ENCODE assay signal across 19 cellular contexts in the genomic region with DNA sequence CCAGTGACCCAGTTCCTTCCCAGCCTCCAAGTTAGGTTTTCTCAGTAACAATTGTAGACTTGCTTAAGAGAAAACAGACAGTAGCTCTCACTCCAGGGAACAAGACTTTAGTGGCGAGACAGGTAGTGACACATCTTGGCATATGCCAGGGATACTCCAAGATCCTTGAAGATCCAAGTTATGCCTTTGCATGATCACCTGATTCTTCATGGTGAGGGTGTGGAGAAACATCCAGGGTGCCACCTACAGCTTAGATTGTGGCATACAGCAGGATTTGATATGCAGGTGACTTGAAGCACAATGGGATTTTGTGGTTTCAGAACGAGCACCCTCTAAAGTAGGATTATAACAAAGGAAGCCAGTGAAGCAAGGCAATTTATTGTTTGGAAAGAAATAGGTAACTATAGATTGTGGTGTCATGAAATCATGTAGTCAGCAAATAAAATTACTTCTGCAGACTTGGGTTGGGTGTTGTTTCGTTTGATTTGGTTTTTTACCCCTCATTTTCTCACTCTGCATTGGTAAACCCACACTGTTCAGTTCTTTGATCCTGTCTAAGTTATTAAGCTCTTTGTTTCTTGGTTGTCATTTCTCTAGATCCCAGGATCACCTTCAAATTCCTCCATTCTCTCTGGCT. TPM values are rescaled to one million over a fixed set of nuclear protein-coding genes. Genes with fewer than 3 reads are reported as not detected.
DNase-seq lines count a peak whose midpoint lies in the region; ATAC-seq and TF ChIP-seq lines count a peak whose summit lies in the region.
"Had no signal": no experiment of that assay in that cellular context is flagged by ENCODE, and none has a peak within 500 bp of the region (broad histone marks: within the 10 kb centered on the region; RNA-seq: fewer than 3 reads in every experiment).

No MANE protein-coding gene starts in this region.

- BruUV-seq in IMR-90 (replicated peaks; lab: Mats Ljungman, UMichigan): no TSS peak
- no TSS peak for BruUV-seq in MCF 10A (replicated peaks; lab: Mats Ljungman, UMichigan)

- H3K36me3 Mint-ChIP-seq in MCF 10A (ENCODE audit: insufficient read depth, unreplicated experiment) (no peaks in the 10 kb centered on the region), mesothelial cell of epicardium (no peaks in the 10 kb centered on the region)
- H3K36me3 Mint-ChIP-seq: CD4-positive, alpha-beta memory T cell; natural killer cell treated with Interleukin-12 subunit alpha and Interleukin-12 subunit beta and Interleukin-15 and Interleukin-18, amount 100 ng/mL, for 72 hours had no signal

- H3K9me3 Mint-ChIP-seq in MCF 10A (ENCODE audit: unreplicated experiment) (no peaks in the 10 kb centered on the region), mesothelial cell of epicardium (no peaks in the 10 kb centered on the region)
- H3K9me3 Mint-ChIP-seq: activated naive CD8-positive, alpha-beta T cell treated with anti-CD3 and anti-CD28 coated beads, Interleukin-2, amount 50 U/mL, for 24 hours; activated T-cell treated with anti-CD3 and anti-CD28 coated beads, Interleukin-2, amount 50 U/mL, for 24 hours; central memory CD8-positive, alpha-beta T cell; natural killer cell treated with Interleukin-12 subunit alpha and Interleukin-12 subunit beta and Interleukin-15 and Interleukin-18, amount 100 ng/mL, for 72 hours had no signal

- no peaks in the 10 kb centered on the region for H3K9me1 ChIP-seq in IMR-90 (ENCODE audit: insufficient read depth, low read length)

- CTCF ChIA-PET in IMR-90 (lab: Yijun Ruan, JAX): interaction anchor here (1.0 kb wide), 1 partner anchor 139 kb away, joined by 3 read pairs; no protein-coding TSS in a partner anchor
- CTCF ChIA-PET in MCF 10A (lab: Yijun Ruan, JAX): interaction anchor here (1.0 to 1.3 kb wide), 3 partner anchors 12 to 113 kb away, joined by 3 read pairs; no protein-coding TSS in a partner anchor

- no peak overlapping the region for H2AK9ac ChIP-seq in IMR-90 (replicated peaks; ENCODE audit: low read depth, low read length, poor library complexity)

- H3F3A ChIP-seq in smooth muscle cell (ENCODE audit: low read depth): no peaks in the 10 kb centered on the region

- H4K20me1 ChIP-seq in IMR-90 (ENCODE audit: insufficient read depth, low read length) (no peaks in the 10 kb centered on the region), smooth muscle cell (ENCODE audit: low read depth) (no peaks in the 10 kb centered on the region)

- no peak overlapping the region for H3K23ac ChIP-seq in IMR-90 (ENCODE audit: low read depth, low read length)

- H3K27me3 ChIP-seq in IMR-90 (ENCODE audit: control insufficient read depth, insufficient read depth, low read length) (peaks cover 64% of the 10 kb centered on the region), smooth muscle cell (ENCODE audit: low read depth) (peaks cover 54% of the 10 kb centered on the region)

- no peak overlapping the region for H3K14ac ChIP-seq in IMR-90 (replicated peaks; ENCODE audit: low read depth, low read length)

- no peak overlapping the region for H2BK15ac ChIP-seq in IMR-90 (ENCODE audit: low read depth, low read length)

- H3K4me3 ChIP-seq in IMR-90 (ENCODE audit: insufficient read depth, low read depth, low read length) (no peak overlapping the region), SK-N-MC (peak overlapping the region; percentile 72), smooth muscle cell (no peak overlapping the region)
- H3K4me3 ChIP-seq: lung, SJSA1 had no signal

- no peak overlapping the region for H2BK120ac ChIP-seq in IMR-90 (ENCODE audit: low read depth, low read length)

- H3K56ac ChIP-seq in IMR-90 (ENCODE audit: extremely low read depth, insufficient read depth, low read length): no peak overlapping the region

- H3K79me2 ChIP-seq in smooth muscle cell (ENCODE audit: low read depth): no peaks in the 10 kb centered on the region

- H3K9ac ChIP-seq in IMR-90 (ENCODE audit: low read depth, low read length) (no peak overlapping the region), SK-N-MC (ENCODE audit: insufficient read length) (peak overlapping the region; percentile 49), smooth muscle cell (ENCODE audit: low read depth) (no peak overlapping the region)

- WGBS in IMR-90 (ENCODE audit: extremely low coverage in 2 of 2, insufficient read length in 1 of 2), 2 experiments: no CpG with 5 or more reads among the region's 3 CpGs
- WGBS in smooth muscle cell (ENCODE audit: low lambda C conversion rate): 84% methylated on average over 3 of the region's 3 CpGs

- no peak for TF ChIP-seq RAD21 in IMR-90 (IDR thresholded peaks at IDR 0.05; ENCODE audit: low read length)

- no peak overlapping the region for H2BK5ac ChIP-seq in IMR-90 (ENCODE audit: low read depth, low read length, poor library complexity, severe bottlenecking)

- ATAC-seq in IMR-90 (ENCODE audit: low read depth): no peak
- ATAC-seq in GM19395 (IDR thresholded peaks at IDR 0.05; ENCODE audit: unreplicated experiment): no peak
- ATAC-seq: activated naive CD8-positive, alpha-beta T cell treated with anti-CD3 and anti-CD28 coated beads, Interleukin-2, amount 50 U/mL, for 24 hours; foreskin keratinocyte; natural killer cell treated with Interleukin-12 subunit alpha and Interleukin-12 subunit beta and Interleukin-15 and Interleukin-18, amount 100 ng/mL, for 72 hours had no signal

- H3K18ac ChIP-seq in IMR-90 (ENCODE audit: low read depth, low read length): no peak overlapping the region

- H3K27me3 Mint-ChIP-seq in MCF 10A (ENCODE audit: insufficient read depth, unreplicated experiment) (peaks cover 59% of the 10 kb centered on the region), mesothelial cell of epicardium (ENCODE audit: low read depth) (peaks cover 44% of the 10 kb centered on the region)

- no peak overlapping the region for H2AFZ ChIP-seq in IMR-90 (replicated peaks; ENCODE audit: low read length, poor library complexity)
- H2AFZ ChIP-seq in smooth muscle cell (ENCODE audit: low read depth): no peak overlapping the region

- TF ChIP-seq POLR2A in IMR-90 (IDR thresholded peaks at IDR 0.05; ENCODE audit: low read depth, low read length): no peak

- H3K27ac Mint-ChIP-seq in MCF 10A (ENCODE audit: low read depth, unreplicated experiment) (no peak overlapping the region), mesothelial cell of epicardium (no peak overlapping the region)
- H3K27ac Mint-ChIP-seq: activated naive CD8-positive, alpha-beta T cell treated with anti-CD3 and anti-CD28 coated beads, Interleukin-2, amount 50 U/mL, for 24 hours; activated T-cell treated with anti-CD3 and anti-CD28 coated beads, Interleukin-2, amount 50 U/mL, for 24 hours; CD4-positive, alpha-beta memory T cell; natural killer cell treated with Interleukin-12 subunit alpha and Interleukin-12 subunit beta and Interleukin-15 and Interleukin-18, amount 100 ng/mL, for 72 hours had no signal

- H3K4me1 ChIP-seq in IMR-90 (ENCODE audit: control insufficient read depth, insufficient read depth, low read length): 0 out of 2 replicates have a peak, but pooled peaks cover 1% of the 10 kb centered on the region
- H3K4me1 ChIP-seq in smooth muscle cell (ENCODE audit: low read depth): no peaks in the 10 kb centered on the region
- H3K4me1 ChIP-seq: foreskin keratinocyte, SJSA1 had no signal

- peak overlapping the region; percentile 86 for H3K27ac ChIP-seq in 22Rv1
- H3K27ac ChIP-seq in IMR-90 (ENCODE audit: insufficient read depth, low read length): no peak overlapping the region
- H3K27ac ChIP-seq in SK-N-MC: peak overlapping the region; percentile 95
- H3K27ac ChIP-seq in smooth muscle cell (ENCODE audit: low read depth): no peak overlapping the region
- H3K27ac ChIP-seq: foreskin keratinocyte, SJSA1 had no signal

- H3K4me2 ChIP-seq in IMR-90 (ENCODE audit: low read depth, low read length) (no peak overlapping the region; the same call in 1 of the 2 replicates), smooth muscle cell (no peak overlapping the region)

- no peak overlapping the region for H4K5ac ChIP-seq in IMR-90 (ENCODE audit: low read depth, low read length)

- intact Hi-C loops in IMR-90 (cut with micrococcal nuclease): no loop called here
- intact Hi-C loops in MCF 10A (cut with micrococcal nuclease): no loop called here

- dilution Hi-C loops in IMR-90 (cut with HindIII; ENCODE audit: low sequenced_read_pairs, unreplicated experiment): no loop called here

- POLR2A ChIA-PET in IMR-90 (lab: Charles Lee; ENCODE audit: unreplicated experiment) (no interaction called here), MCF 10A (lab: Yijun Ruan, JAX) (interaction anchor here (0.5 kb wide), 1 partner anchor 301 kb away, joined by 6 read pairs; no protein-coding TSS in a partner anchor)

- H4K91ac ChIP-seq in IMR-90 (ENCODE audit: insufficient read depth, low read depth, low read length): no peak overlapping the region

- H2AK5ac ChIP-seq in IMR-90 (ENCODE audit: low read depth, low read length): no peak overlapping the region

- H3K9me3 ChIP-seq in IMR-90 (ENCODE audit: control insufficient read depth, insufficient read depth, low read length): no peaks in the 10 kb centered on the region; the same call in 1 of the 2 replicates
- H3K9me3 ChIP-seq in SK-N-MC (ENCODE audit: low read depth, low read length): no peaks in the 10 kb centered on the region
- H3K9me3 ChIP-seq in smooth muscle cell (replicated peaks; ENCODE audit: low read depth): no peaks in the 10 kb centered on the region
- H3K9me3 ChIP-seq: SJSA1 had no signal

- H4K8ac ChIP-seq in IMR-90 (ENCODE audit: low read depth in 2 of 2, low read length in 2 of 2): no peak overlapping the region

- TF ChIP-seq CTCF in 22Rv1 (IDR thresholded peaks at IDR 0.05) (peak; percentile 53), IMR-90 (conservative IDR thresholded peaks at IDR 0.05; ENCODE audit: low read depth, low read length) (no peak), smooth muscle cell (IDR thresholded peaks at IDR 0.05; ENCODE audit: borderline replicate concordance, insufficient read depth, poor library complexity, severe bottlenecking) (no peak), MCF 10A (IDR thresholded peaks at IDR 0.05; ENCODE audit: unreplicated experiment) (no peak), mesothelial cell of epicardium (IDR thresholded peaks at IDR 0.05; ENCODE audit: unreplicated experiment) (no peak)

- H3K36me3 ChIP-seq in IMR-90 (ENCODE audit: control insufficient read depth, insufficient read depth, low read length): no peaks in the 10 kb centered on the region
- no peaks in the 10 kb centered on the region for H3K36me3 ChIP-seq in SK-N-MC (ENCODE audit: insufficient read depth, low read length)
- no peaks in the 10 kb centered on the region for H3K36me3 ChIP-seq in smooth muscle cell (ENCODE audit: low read depth)
- H3K36me3 ChIP-seq: SJSA1 had no signal

- DNase-seq in IMR-90 (no peak), NCI-H2171 (lab: John Stamatoyannopoulos, UW) (peak; percentile 31), SK-N-MC (ENCODE audit: low read depth, low spot score) (no peak), smooth muscle cell (lab: John Stamatoyannopoulos, UW; ENCODE audit: unreplicated experiment) (no peak), MCF 10A (ENCODE audit: unreplicated experiment) (no peak), mesothelial cell of epicardium (ENCODE audit: low spot score in 2 of 2, unreplicated experiment in 2 of 2) (no peak)
- DNase-seq: activated CD4-positive, alpha-beta T cell treated with anti-CD3 and anti-CD28 coated beads, Interleukin-2, amount 50 U/mL, for 1 hour; activated naive CD8-positive, alpha-beta T cell treated with anti-CD3 and anti-CD28 coated beads, Interleukin-2, amount 50 U/mL, for 24 hours; activated T-cell treated with anti-CD3 and anti-CD28 coated beads, Interleukin-2, amount 50 U/mL, for 24 hours; CD4-positive, alpha-beta memory T cell; foreskin keratinocyte had no signal

- no peak overlapping the region for H2BK20ac ChIP-seq in IMR-90 (ENCODE audit: low read depth, low read length)

- H3K79me1 ChIP-seq in IMR-90 (ENCODE audit: low read depth in 1 of 2, low read length in 2 of 2): no peaks in the 10 kb centered on the region

- no peak overlapping the region for H3K4ac ChIP-seq in IMR-90 (ENCODE audit: low read depth, low read length)

- H3K4me3 Mint-ChIP-seq in MCF 10A (ENCODE audit: unreplicated experiment): no peak overlapping the region
- H3K4me3 Mint-ChIP-seq in mesothelial cell of epicardium: no peak overlapping the region
- H3K4me3 Mint-ChIP-seq: activated naive CD8-positive, alpha-beta T cell treated with anti-CD3 and anti-CD28 coated beads, Interleukin-2, amount 50 U/mL, for 24 hours; activated T-cell treated with anti-CD3 and anti-CD28 coated beads, Interleukin-2, amount 50 U/mL, for 24 hours; CD4-positive, alpha-beta memory T cell; central memory CD8-positive, alpha-beta T cell; natural killer cell treated with Interleukin-12 subunit alpha and Interleukin-12 subunit beta and Interleukin-15 and Interleukin-18, amount 100 ng/mL, for 72 hours had no signal

- peaks cover 10% of the 10 kb centered on the region for H3K4me1 Mint-ChIP-seq in MCF 10A (ENCODE audit: insufficient read depth, unreplicated experiment)
- H3K4me1 Mint-ChIP-seq in mesothelial cell of epicardium: peaks cover 44% of the 10 kb centered on the region
- H3K4me1 Mint-ChIP-seq: activated naive CD8-positive, alpha-beta T cell treated with anti-CD3 and anti-CD28 coated beads, Interleukin-2, amount 50 U/mL, for 24 hours; CD4-positive, alpha-beta memory T cell; central memory CD8-positive, alpha-beta T cell had no signal

- in situ Hi-C loops in IMR-90 (cut with MboI; ENCODE audit: low sequenced_read_pairs): no loop called here

RNA-seq across cellular contexts. Expression of a gene that starts 9.2 kb away (rescaled TPM):
- total RNA-seq in IMR-90 (2012; rRNA removed) (not detected in 2 replicates), smooth muscle cell (not detected in 2 replicates), MCF 10A (2022) (not detected in 2 replicates), mesothelial cell of epicardium (3.0 to 4.1 TPM (median 3.4 TPM) in 3 replicates)
- polyA plus RNA-seq in IMR-90 (2012; rRNA removed) (0.17 TPM in 1 of 2 replicates, not detected in the other), smooth muscle cell (0.43 TPM in 1 of 2 replicates, not detected in the other)
- 0.04 TPM in 1 of 2 replicates, not detected in the other for polyA plus RNA-seq in IMR-90 (2012; cell fraction: cytosol; rRNA removed)
- polyA plus RNA-seq in IMR-90 (2012; cell fraction: nucleus; rRNA removed; ENCODE audit: low replicate concordance): 0.32 and 0.77 TPM in 2 replicates
- total RNA-seq: CD4-positive, alpha-beta memory T cell; foreskin keratinocyte; M059J; natural killer cell treated with Interleukin-12 subunit alpha and Interleukin-12 subunit beta and Interleukin-15 and Interleukin-18, amount 100 ng/mL, for 72 hours; pulmonary artery endothelial cell; SJSA1 had no signal
- polyA plus RNA-seq: CD4-positive, alpha-beta memory T cell; foreskin keratinocyte had no signal

Comparison
In these comparisons a context has a peak if more than half of its experiments do, and no peak if none do; other contexts are left out.
1. H3K27ac ChIP-seq: peak in 22Rv1 (single experiment) and SK-N-MC (single experiment); none in IMR-90 (single experiment) and smooth muscle cell (single experiment).